Comparison of ENCODE assay signal across 8 cellular contexts in the genomic region with DNA sequence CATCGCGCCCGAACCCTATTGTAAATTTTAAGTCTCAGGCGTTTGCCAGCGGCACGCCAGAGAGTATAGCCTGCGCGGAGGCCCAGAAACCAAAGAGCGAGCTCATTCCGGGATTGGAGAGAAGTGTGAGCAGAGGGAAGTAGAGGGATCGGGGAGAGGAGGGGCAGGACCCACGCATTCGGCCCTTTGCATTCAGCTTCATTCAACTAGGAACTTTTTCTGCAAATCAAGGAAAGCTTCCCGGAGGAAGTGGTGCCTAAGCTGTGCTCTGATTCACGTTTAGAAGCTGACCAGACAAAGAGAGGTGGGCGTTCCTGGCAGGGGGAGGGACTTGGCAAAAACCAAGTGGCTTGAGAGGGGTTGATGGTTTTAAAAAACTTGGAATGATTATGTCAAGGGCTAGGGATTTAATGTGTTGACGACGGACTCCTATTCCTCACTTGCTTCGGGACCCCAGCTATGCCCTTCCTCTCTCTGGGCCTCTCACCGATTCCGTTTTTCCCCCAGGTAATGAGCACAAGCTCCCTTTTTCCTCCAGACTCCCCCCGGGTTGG. TPM values are rescaled to one million over a fixed set of nuclear protein-coding genes. Genes with fewer than 3 reads are reported as not detected.
DNase-seq lines count a peak whose midpoint lies in the region; ATAC-seq and TF ChIP-seq lines count a peak whose summit lies in the region.

No MANE protein-coding gene starts in this region.

- H3K4me3 Mint-ChIP-seq in chondrocyte (ENCODE audit: unreplicated experiment) = peak overlapping the region; percentile 82

- H3K4me1 Mint-ChIP-seq in chondrocyte (ENCODE audit: low read depth) = peaks cover 42% of the 10 kb centered on the region

- H3K27ac Mint-ChIP-seq in chondrocyte (ENCODE audit: unreplicated experiment) = peak overlapping the region; percentile 100

- H3K4me3 ChIP-seq in LNCaP clone FGC (ENCODE audit: low read depth, low read length) = peak overlapping the region; percentile 99

- H3K27ac ChIP-seq in RWPE1 = peak overlapping the region; percentile 88

- POLR2A ChIA-PET in RWPE1 (lab: Yijun Ruan, JAX; ENCODE audit: low non-redundant PET) = interaction anchor here (0.6 to 1.8 kb wide), 4 partner anchors 33 to 91 kb away, joined by 4 to 6 read pairs (median 6); a partner anchor contains a TSS

- no peaks in the 10 kb centered on the region for H3K9me3 Mint-ChIP-seq in chondrocyte (ENCODE audit: low read depth)

- TF ChIP-seq CTCF in LNCaP clone FGC (IDR thresholded peaks at IDR 0.05; ENCODE audit: control insufficient read depth, extremely low read depth, insufficient read depth) = no peak
- no peak for TF ChIP-seq CTCF in RWPE1 (conservative IDR thresholded peaks at IDR 0.05; ENCODE audit: low read depth)
- TF ChIP-seq CTCF in chondrocyte (IDR thresholded peaks at IDR 0.05) = no peak

- CTCF ChIA-PET in RWPE1 (lab: Yijun Ruan, JAX) = interaction anchor here (0.6 to 0.7 kb wide), 4 partner anchors 19 to 193 kb away, joined by 3 to 5 read pairs (median 4); no protein-coding TSS in a partner anchor

- H3K36me3 Mint-ChIP-seq in chondrocyte (ENCODE audit: low read depth) = peaks cover 4% of the 10 kb centered on the region

- peak; percentile 21 for ATAC-seq in GM21360 (IDR thresholded peaks at IDR 0.05; ENCODE audit: unreplicated experiment)

- DNase-seq in DMS153 treated with DMSO at 0.1 percent for 48 hours (lab: John Stamatoyannopoulos, UW; ENCODE audit: unreplicated experiment) (peak; percentile 85), LNCaP clone FGC (ENCODE audit: low read depth) (peak; percentile 96), RWPE1 (ENCODE audit: low spot score) (peak; percentile 87), chondrocyte (ENCODE audit: low spot score) (no peak), kidney glomerular epithelial cell (lab: John Stamatoyannopoulos, UW) (peak; percentile 96), globus pallidus (ENCODE audit: low spot score) (no peak)
- DNase-seq in stimulated activated CD8-positive, alpha-beta memory T cell treated with anti-CD3 and anti-CD28 coated beads, Interleukin-2, amount 100 ng/mL, for 48 hours (ENCODE audit: low read depth in 2 of 2) = peak; percentile 45 to 63

- no peaks in the 10 kb centered on the region for H3K27me3 Mint-ChIP-seq in chondrocyte (ENCODE audit: low read depth)

RNA-seq across cellular contexts. Expression of a gene that starts 0.9 kb away (rescaled TPM):
- 97.7 to 105 TPM (median 98.0 TPM) in 3 replicates for total RNA-seq in chondrocyte

RNA-seq across cellular contexts. Expression of a gene that starts 10.5 kb away (rescaled TPM):
- total RNA-seq in chondrocyte = 18.3 to 26.6 TPM (median 21.4 TPM) in 3 replicates

RNA-seq across cellular contexts. Expression of a gene that starts 10.6 kb away (rescaled TPM):
- total RNA-seq in chondrocyte = 45.8 to 75.3 TPM (median 53.0 TPM) in 3 replicates

RNA-seq across cellular contexts. Expression of a gene that starts 13.2 kb away (rescaled TPM):
- 0.49 to 1.4 TPM (median 0.52 TPM) in 3 replicates for total RNA-seq in chondrocyte

RNA-seq across cellular contexts. Expression of a gene that starts 14.7 kb away (rescaled TPM):
- total RNA-seq in chondrocyte = 26.3 to 30.7 TPM (median 27.3 TPM) in 3 replicates

Comparison
In these comparisons a context has a peak if more than half of its experiments do, and no peak if none do; other contexts are left out.
1. DNase-seq: peak in DMS153 treated with DMSO at 0.1 percent for 48 hours (single experiment), LNCaP clone FGC (single experiment), RWPE1 (single experiment), kidney glomerular epithelial cell (single experiment) and stimulated activated CD8-positive, alpha-beta memory T cell treated with anti-CD3 and anti-CD28 coated beads, Interleukin-2, amount 100 ng/mL, for 48 hours (2 of 2); none in chondrocyte (single experiment) and globus pallidus (single experiment).